In the genomic region with DNA sequence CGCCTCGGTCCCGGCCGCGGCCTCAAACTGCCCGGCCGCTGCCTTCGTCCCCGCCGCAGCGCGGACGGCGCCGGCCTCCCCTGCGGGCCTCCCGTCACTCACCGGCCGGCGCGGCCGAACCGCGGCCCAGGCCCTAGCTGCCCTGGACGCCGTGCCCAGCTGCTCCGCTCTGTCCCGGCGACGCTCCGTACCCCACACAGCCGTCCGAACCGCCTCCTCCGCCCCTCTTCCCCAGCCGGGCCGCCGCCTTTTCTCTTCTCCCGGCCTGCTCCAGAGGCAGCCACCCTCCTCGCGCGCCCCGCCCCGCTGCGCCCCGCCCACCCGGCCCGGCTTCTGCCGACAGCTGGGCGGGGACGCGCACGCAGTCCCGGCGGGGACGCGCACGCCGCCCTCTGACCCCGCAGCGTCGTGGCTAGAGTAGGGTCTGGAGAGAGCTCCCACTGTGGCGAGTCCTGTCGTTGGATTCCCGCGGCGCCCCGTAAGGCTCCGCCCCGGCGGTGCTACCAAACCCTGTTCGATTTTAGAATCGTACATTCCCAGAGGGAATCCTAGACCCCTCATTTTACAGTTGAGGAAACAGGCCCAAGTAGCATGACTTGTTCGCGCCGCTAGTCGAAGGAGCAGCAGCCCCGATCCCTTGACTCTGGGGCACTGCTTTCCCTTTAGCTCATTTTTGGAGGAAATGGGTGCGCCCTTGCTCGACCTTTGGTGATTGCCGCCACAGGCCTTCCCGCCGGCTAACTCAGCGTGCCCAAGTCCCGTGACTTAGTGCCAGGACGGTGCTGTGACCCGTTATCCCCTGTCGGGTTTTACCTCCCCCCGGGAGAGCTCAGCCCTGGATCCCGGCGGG, we compare ENCODE assay signal across 1 cellular context.
TF ChIP-seq lines count a peak whose summit lies in the region.

A gene with protein sequence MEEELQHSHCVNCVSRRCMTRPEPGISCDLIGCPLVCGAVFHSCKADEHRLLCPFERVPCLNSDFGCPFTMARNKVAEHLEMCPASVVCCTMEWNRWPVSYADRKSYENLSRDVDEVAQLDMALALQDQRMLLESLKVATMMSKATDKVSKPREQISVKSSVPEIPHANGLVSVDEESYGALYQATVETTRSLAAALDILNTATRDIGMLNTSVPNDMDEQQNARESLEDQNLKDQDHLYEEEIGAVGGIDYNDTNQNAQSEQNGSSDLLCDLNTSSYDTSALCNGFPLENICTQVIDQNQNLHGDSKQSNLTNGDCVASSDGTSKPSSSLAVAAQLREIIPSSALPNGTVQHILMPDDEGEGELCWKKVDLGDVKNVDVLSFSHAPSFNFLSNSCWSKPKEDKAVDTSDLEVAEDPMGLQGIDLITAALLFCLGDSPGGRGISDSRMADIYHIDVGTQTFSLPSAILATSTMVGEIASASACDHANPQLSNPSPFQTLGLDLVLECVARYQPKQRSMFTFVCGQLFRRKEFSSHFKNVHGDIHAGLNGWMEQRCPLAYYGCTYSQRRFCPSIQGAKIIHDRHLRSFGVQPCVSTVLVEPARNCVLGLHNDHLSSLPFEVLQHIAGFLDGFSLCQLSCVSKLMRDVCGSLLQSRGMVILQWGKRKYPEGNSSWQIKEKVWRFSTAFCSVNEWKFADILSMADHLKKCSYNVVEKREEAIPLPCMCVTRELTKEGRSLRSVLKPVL (minus strand): TSS at position 295 of the 850 bp plus-strand sequence. CDS start 8,390 bp downstream, outside the sequence.

TF ChIP-seq in K562, 482 proteins besides CTCF, POLR2A, EP300 and RAD21 (continued from another document and continues in another):
- no peak for TF ChIP-seq EZH2 (IDR thresholded peaks at IDR 0.05; ENCODE audit: borderline replicate concordance, low read depth, low read length)
- no peak for TF ChIP-seq MYBL2 (IDR thresholded peaks at IDR 0.05; ENCODE audit: low read depth)
- no peak for TF ChIP-seq MYBL2 (CRISPR knock-in tag; IDR thresholded peaks at IDR 0.05; ENCODE audit: borderline replicate concordance)
- 0 out of 2 replicates have a peak, but pooled peaks have one; percentile 27 for TF ChIP-seq ZNF75A (CRISPR knock-in tag; IDR thresholded peaks at IDR 0.05)
- TF ChIP-seq, protein P1, sequence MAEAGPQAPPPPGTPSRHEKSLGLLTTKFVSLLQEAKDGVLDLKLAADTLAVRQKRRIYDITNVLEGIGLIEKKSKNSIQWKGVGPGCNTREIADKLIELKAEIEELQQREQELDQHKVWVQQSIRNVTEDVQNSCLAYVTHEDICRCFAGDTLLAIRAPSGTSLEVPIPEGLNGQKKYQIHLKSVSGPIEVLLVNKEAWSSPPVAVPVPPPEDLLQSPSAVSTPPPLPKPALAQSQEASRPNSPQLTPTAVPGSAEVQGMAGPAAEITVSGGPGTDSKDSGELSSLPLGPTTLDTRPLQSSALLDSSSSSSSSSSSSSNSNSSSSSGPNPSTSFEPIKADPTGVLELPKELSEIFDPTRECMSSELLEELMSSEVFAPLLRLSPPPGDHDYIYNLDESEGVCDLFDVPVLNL (CRISPR knock-in tag; IDR thresholded peaks at IDR 0.05; ENCODE audit: low read depth): no peak
- TF ChIP-seq, protein P2, sequence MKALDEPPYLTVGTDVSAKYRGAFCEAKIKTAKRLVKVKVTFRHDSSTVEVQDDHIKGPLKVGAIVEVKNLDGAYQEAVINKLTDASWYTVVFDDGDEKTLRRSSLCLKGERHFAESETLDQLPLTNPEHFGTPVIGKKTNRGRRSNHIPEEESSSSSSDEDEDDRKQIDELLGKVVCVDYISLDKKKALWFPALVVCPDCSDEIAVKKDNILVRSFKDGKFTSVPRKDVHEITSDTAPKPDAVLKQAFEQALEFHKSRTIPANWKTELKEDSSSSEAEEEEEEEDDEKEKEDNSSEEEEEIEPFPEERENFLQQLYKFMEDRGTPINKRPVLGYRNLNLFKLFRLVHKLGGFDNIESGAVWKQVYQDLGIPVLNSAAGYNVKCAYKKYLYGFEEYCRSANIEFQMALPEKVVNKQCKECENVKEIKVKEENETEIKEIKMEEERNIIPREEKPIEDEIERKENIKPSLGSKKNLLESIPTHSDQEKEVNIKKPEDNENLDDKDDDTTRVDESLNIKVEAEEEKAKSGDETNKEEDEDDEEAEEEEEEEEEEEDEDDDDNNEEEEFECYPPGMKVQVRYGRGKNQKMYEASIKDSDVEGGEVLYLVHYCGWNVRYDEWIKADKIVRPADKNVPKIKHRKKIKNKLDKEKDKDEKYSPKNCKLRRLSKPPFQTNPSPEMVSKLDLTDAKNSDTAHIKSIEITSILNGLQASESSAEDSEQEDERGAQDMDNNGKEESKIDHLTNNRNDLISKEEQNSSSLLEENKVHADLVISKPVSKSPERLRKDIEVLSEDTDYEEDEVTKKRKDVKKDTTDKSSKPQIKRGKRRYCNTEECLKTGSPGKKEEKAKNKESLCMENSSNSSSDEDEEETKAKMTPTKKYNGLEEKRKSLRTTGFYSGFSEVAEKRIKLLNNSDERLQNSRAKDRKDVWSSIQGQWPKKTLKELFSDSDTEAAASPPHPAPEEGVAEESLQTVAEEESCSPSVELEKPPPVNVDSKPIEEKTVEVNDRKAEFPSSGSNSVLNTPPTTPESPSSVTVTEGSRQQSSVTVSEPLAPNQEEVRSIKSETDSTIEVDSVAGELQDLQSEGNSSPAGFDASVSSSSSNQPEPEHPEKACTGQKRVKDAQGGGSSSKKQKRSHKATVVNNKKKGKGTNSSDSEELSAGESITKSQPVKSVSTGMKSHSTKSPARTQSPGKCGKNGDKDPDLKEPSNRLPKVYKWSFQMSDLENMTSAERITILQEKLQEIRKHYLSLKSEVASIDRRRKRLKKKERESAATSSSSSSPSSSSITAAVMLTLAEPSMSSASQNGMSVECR (CRISPR knock-in tag; IDR thresholded peaks at IDR 0.05): peak; percentile 73
- TF ChIP-seq MXI1 (IDR thresholded peaks at IDR 0.05; ENCODE audit: low read depth, low read length): no peak
- no peak for TF ChIP-seq TCF7L2 (IDR thresholded peaks at IDR 0.05; ENCODE audit: low read depth, low read length)
- no peak for TF ChIP-seq GATA2 (CRISPR knock-in tag; IDR thresholded peaks at IDR 0.05)
- no peak for TF ChIP-seq KHSRP (IDR thresholded peaks at IDR 0.05)
- peak; percentile 96 for TF ChIP-seq NR2C1 (IDR thresholded peaks at IDR 0.05)
- TF ChIP-seq NR2C1 (tag; IDR thresholded peaks at IDR 0.05): peak; percentile 97
- TF ChIP-seq U2AF1 (optimal IDR thresholded peaks at IDR 0.05; ENCODE audit: low read depth, low read length): no peak
- peak; percentile 56 for TF ChIP-seq HMGN3 (IDR thresholded peaks at IDR 0.05; ENCODE audit: borderline replicate concordance, extremely low read depth, insufficient read length, low read depth, low read length)
- TF ChIP-seq, protein P3, sequence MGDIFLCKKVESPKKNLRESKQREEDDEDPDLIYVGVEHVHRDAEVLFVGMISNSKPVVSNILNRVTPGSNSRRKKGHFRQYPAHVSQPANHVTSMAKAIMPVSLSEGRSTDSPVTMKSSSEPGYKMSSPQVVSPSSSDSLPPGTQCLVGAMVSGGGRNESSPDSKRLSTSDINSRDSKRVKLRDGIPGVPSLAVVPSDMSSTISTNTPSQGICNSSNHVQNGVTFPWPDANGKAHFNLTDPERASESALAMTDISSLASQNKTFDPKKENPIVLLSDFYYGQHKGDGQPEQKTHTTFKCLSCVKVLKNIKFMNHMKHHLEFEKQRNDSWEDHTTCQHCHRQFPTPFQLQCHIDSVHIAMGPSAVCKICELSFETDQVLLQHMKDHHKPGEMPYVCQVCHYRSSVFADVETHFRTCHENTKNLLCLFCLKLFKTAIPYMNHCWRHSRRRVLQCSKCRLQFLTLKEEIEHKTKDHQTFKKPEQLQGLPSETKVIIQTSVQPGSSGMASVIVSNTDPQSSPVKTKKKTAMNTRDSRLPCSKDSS (IDR thresholded peaks at IDR 0.05; ENCODE audit: low read depth, partially characterized antibody): no peak
- peak; percentile 54 for TF ChIP-seq SMAD4 (CRISPR knock-in tag; conservative IDR thresholded peaks at IDR 0.05)
- no peak for TF ChIP-seq NFATC3 (IDR thresholded peaks at IDR 0.05)
- TF ChIP-seq FOSL1 (tag; conservative IDR thresholded peaks at IDR 0.05): peak; percentile 33; the same call in 1 of the 2 replicates
- no peak for TF ChIP-seq HLTF (IDR thresholded peaks at IDR 0.05)
- TF ChIP-seq, protein P4, sequence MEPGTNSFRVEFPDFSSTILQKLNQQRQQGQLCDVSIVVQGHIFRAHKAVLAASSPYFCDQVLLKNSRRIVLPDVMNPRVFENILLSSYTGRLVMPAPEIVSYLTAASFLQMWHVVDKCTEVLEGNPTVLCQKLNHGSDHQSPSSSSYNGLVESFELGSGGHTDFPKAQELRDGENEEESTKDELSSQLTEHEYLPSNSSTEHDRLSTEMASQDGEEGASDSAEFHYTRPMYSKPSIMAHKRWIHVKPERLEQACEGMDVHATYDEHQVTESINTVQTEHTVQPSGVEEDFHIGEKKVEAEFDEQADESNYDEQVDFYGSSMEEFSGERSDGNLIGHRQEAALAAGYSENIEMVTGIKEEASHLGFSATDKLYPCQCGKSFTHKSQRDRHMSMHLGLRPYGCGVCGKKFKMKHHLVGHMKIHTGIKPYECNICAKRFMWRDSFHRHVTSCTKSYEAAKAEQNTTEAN (CRISPR knock-in tag; IDR thresholded peaks at IDR 0.05): peak; percentile 43; the same call in 1 of the 2 replicates
- TF ChIP-seq, protein P5, sequence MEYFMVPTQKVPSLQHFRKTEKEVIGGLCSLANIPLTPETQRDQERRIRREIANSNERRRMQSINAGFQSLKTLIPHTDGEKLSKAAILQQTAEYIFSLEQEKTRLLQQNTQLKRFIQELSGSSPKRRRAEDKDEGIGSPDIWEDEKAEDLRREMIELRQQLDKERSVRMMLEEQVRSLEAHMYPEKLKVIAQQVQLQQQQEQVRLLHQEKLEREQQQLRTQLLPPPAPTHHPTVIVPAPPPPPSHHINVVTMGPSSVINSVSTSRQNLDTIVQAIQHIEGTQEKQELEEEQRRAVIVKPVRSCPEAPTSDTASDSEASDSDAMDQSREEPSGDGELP (CRISPR knock-in tag; IDR thresholded peaks at IDR 0.05; ENCODE audit: borderline replicate concordance): peak; percentile 95
- no peak; the same call in 1 of the 2 replicates for TF ChIP-seq NR1H2 (CRISPR knock-in tag; IDR thresholded peaks at IDR 0.05)
- TF ChIP-seq, protein P6, sequence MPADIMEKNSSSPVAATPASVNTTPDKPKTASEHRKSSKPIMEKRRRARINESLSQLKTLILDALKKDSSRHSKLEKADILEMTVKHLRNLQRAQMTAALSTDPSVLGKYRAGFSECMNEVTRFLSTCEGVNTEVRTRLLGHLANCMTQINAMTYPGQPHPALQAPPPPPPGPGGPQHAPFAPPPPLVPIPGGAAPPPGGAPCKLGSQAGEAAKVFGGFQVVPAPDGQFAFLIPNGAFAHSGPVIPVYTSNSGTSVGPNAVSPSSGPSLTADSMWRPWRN (IDR thresholded peaks at IDR 0.05; ENCODE audit: low read depth): no peak
- TF ChIP-seq, protein P7, sequence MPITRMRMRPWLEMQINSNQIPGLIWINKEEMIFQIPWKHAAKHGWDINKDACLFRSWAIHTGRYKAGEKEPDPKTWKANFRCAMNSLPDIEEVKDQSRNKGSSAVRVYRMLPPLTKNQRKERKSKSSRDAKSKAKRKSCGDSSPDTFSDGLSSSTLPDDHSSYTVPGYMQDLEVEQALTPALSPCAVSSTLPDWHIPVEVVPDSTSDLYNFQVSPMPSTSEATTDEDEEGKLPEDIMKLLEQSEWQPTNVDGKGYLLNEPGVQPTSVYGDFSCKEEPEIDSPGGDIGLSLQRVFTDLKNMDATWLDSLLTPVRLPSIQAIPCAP (CRISPR knock-in tag; IDR thresholded peaks at IDR 0.05; ENCODE audit: borderline replicate concordance): no peak
- no peak for TF ChIP-seq TAF15 (IDR thresholded peaks at IDR 0.05; ENCODE audit: low read depth, low read length)
- TF ChIP-seq, protein P8, sequence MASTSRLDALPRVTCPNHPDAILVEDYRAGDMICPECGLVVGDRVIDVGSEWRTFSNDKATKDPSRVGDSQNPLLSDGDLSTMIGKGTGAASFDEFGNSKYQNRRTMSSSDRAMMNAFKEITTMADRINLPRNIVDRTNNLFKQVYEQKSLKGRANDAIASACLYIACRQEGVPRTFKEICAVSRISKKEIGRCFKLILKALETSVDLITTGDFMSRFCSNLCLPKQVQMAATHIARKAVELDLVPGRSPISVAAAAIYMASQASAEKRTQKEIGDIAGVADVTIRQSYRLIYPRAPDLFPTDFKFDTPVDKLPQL (IDR thresholded peaks at IDR 0.05; ENCODE audit: extremely low read depth, insufficient read length): no peak
- TF ChIP-seq SRSF9 (IDR thresholded peaks at IDR 0.05; ENCODE audit: borderline replicate concordance, low read depth, low read length): no peak
- TF ChIP-seq EWSR1 (IDR thresholded peaks at IDR 0.05; ENCODE audit: borderline replicate concordance, low read depth, partially characterized antibody): no peak
- peak; percentile 97 for TF ChIP-seq ZFX (CRISPR knock-in tag; IDR thresholded peaks at IDR 0.05)
- TF ChIP-seq, protein P9, sequence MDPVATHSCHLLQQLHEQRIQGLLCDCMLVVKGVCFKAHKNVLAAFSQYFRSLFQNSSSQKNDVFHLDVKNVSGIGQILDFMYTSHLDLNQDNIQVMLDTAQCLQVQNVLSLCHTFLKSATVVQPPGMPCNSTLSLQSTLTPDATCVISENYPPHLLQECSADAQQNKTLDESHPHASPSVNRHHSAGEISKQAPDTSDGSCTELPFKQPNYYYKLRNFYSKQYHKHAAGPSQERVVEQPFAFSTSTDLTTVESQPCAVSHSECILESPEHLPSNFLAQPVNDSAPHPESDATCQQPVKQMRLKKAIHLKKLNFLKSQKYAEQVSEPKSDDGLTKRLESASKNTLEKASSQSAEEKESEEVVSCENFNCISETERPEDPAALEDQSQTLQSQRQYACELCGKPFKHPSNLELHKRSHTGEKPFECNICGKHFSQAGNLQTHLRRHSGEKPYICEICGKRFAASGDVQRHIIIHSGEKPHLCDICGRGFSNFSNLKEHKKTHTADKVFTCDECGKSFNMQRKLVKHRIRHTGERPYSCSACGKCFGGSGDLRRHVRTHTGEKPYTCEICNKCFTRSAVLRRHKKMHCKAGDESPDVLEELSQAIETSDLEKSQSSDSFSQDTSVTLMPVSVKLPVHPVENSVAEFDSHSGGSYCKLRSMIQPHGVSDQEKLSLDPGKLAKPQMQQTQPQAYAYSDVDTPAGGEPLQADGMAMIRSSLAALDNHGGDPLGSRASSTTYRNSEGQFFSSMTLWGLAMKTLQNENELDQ (CRISPR knock-in tag; IDR thresholded peaks at IDR 0.05; ENCODE audit: borderline replicate concordance): peak; percentile 93; the same call in 1 of the 2 replicates
- TF ChIP-seq, protein P10, sequence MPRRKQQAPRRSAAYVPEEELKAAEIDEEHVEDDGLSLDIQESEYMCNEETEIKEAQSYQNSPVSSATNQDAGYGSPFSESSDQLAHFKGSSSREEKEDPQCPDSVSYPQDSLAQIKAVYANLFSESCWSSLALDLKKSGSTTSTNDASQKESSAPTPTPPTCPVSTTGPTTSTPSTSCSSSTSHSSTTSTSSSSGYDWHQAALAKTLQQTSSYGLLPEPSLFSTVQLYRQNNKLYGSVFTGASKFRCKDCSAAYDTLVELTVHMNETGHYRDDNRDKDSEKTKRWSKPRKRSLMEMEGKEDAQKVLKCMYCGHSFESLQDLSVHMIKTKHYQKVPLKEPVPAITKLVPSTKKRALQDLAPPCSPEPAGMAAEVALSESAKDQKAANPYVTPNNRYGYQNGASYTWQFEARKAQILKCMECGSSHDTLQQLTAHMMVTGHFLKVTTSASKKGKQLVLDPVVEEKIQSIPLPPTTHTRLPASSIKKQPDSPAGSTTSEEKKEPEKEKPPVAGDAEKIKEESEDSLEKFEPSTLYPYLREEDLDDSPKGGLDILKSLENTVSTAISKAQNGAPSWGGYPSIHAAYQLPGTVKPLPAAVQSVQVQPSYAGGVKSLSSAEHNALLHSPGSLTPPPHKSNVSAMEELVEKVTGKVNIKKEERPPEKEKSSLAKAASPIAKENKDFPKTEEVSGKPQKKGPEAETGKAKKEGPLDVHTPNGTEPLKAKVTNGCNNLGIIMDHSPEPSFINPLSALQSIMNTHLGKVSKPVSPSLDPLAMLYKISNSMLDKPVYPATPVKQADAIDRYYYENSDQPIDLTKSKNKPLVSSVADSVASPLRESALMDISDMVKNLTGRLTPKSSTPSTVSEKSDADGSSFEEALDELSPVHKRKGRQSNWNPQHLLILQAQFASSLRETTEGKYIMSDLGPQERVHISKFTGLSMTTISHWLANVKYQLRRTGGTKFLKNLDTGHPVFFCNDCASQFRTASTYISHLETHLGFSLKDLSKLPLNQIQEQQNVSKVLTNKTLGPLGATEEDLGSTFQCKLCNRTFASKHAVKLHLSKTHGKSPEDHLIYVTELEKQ (CRISPR knock-in tag; IDR thresholded peaks at IDR 0.05): no peak
